ENCODE assay signal across 20 cellular contexts in genomic region chr11:12806113-12806512, GRCh38.
DNase-seq lines count a peak whose midpoint lies in the region; ATAC-seq, FAIRE-seq and TF ChIP-seq lines count a peak whose summit lies in the region.
"Had no signal": no experiment of that assay in that cellular context is flagged by ENCODE, and none has a peak within 500 bp of the region (broad histone marks: within the 10 kb centered on the region; RNA-seq: fewer than 3 reads in every experiment).

No MANE protein-coding gene starts in this region.

- no peaks in the 10 kb centered on the region for H3K36me3 ChIP-seq in HepG2 (replicated peaks in 1 of 2; ENCODE audit: control insufficient read depth in 1 of 2, insufficient read depth in 2 of 2, low read length in 2 of 2)
- no peaks in the 10 kb centered on the region for H3K36me3 ChIP-seq in right lobe of liver
- H3K36me3 ChIP-seq in mesendoderm (ENCODE audit: control insufficient read depth, insufficient read depth, low read length) = no peaks in the 10 kb centered on the region
- H3K36me3 ChIP-seq: prostate gland had no signal

- POLR2A ChIA-PET in HepG2 (lab: Yijun Ruan, JAX) = interaction anchor here (1.5 kb wide), 1 partner anchor 18 kb away, joined by 4 read pairs; no protein-coding TSS in a partner anchor

- H3K9me3 Mint-ChIP-seq in brain = no peaks in the 10 kb centered on the region
- H3K9me3 Mint-ChIP-seq: activated CD8-positive, alpha-beta T cell treated with anti-CD3 and anti-CD28 coated beads for 36 hours had no signal

- H3K4ac ChIP-seq in mesendoderm (ENCODE audit: low read depth, low read length) = no peak overlapping the region

- no peaks in the 10 kb centered on the region for H3K36me3 Mint-ChIP-seq in brain
- H3K36me3 Mint-ChIP-seq: naive B cell had no signal

- no peak for FAIRE-seq in HepG2 (lab: Jason Lieb, UNC)
- FAIRE-seq: HTR-8/SVneo had no signal

- H2BK15ac ChIP-seq in mesendoderm (replicated peaks; ENCODE audit: low read depth) = no peak overlapping the region

- H3K79me2 ChIP-seq in HepG2 (ENCODE audit: insufficient read depth, low read length) = peaks cover 56% of the 10 kb centered on the region
- H3K79me2 ChIP-seq in mesendoderm (ENCODE audit: control insufficient read depth, insufficient read depth, low read length) = peaks cover 74% of the 10 kb centered on the region

- H3K79me1 ChIP-seq in mesendoderm (ENCODE audit: low read length) = peaks cover 39% of the 10 kb centered on the region

- in situ Hi-C loops in HepG2 (cut with HindIII; ENCODE audit: extremely low pct_ligation_motif_present, low pct_unique_long_range_greater_than_20kb) = no loop called here

- H3K4me2 ChIP-seq in HepG2 (ENCODE audit: low read depth, low read length) (no peak overlapping the region), mesendoderm (ENCODE audit: low read length) (no peak overlapping the region)
- H3K4me2 ChIP-seq: SK-N-SH had no signal

- H3K4me1 Mint-ChIP-seq in brain = peaks cover 95% of the 10 kb centered on the region
- H3K4me1 Mint-ChIP-seq: naive B cell had no signal

- TF ChIP-seq POLR2A in HepG2 (IDR thresholded peaks at IDR 0.05; ENCODE audit: insufficient read depth in 1 of 2, low read depth in 2 of 2, low read length in 2 of 2) (no peak), right lobe of liver (IDR thresholded peaks at IDR 0.05) (no peak)

- TF ChIP-seq EP300 in HepG2 (IDR thresholded peaks at IDR 0.05; ENCODE audit: low read depth in 2 of 2, low read length in 2 of 2) = no peak
- no peak for TF ChIP-seq EP300 in HepG2 (CRISPR knock-in tag; IDR thresholded peaks at IDR 0.05; ENCODE audit: borderline replicate concordance)

- no peak overlapping the region for H2AFZ ChIP-seq in HepG2 (ENCODE audit: low read length)

- H3K27me3 Mint-ChIP-seq in brain = no peaks in the 10 kb centered on the region

- H4K5ac ChIP-seq in mesendoderm (ENCODE audit: low read length) = no peak overlapping the region

- no peaks in the 10 kb centered on the region for H3K27me3 ChIP-seq in HepG2 (ENCODE audit: control insufficient read depth in 1 of 2, insufficient read depth in 2 of 2, low read length in 2 of 2)
- H3K27me3 ChIP-seq in right lobe of liver = no peaks in the 10 kb centered on the region
- no peaks in the 10 kb centered on the region for H3K27me3 ChIP-seq in mesendoderm (ENCODE audit: insufficient read depth, low read length, poor library complexity)

- BruUV-seq in HepG2 (replicated peaks; lab: Mats Ljungman, UMichigan) = no TSS peak

- TF ChIP-seq CTCF in HepG2 (CRISPR knock-in tag; IDR thresholded peaks at IDR 0.05) (no peak), right lobe of liver (IDR thresholded peaks at IDR 0.05) (no peak), brain (conservative IDR thresholded peaks at IDR 0.05) (no peak)

- peak overlapping the region in 3 of 5 experiments; percentile 12 to 96 (median 93) for H3K27ac Mint-ChIP-seq in brain
- H3K27ac Mint-ChIP-seq: activated CD8-positive, alpha-beta T cell treated with anti-CD3 and anti-CD28 coated beads for 36 hours had no signal

- no peaks in the 10 kb centered on the region for H3K9me3 ChIP-seq in HepG2 (ENCODE audit: low read length)
- H3K9me3 ChIP-seq in right lobe of liver = no peaks in the 10 kb centered on the region
- H3K9me3 ChIP-seq: prostate gland, SK-N-SH had no signal

- H3K23ac ChIP-seq in mesendoderm (ENCODE audit: low read length) = peak overlapping the region; percentile 83

- DNase-seq in HepG2 (ENCODE audit: low spot score) = no peak
- DNase-seq in right lobe of liver = no peak
- DNase-seq in mesendoderm = no peak
- no peak for DNase-seq in inferior parietal cortex (ENCODE audit: extremely low spot score)
- no peak for DNase-seq in central memory CD4-positive, alpha-beta T cell
- DNase-seq in NK-92 (lab: John Stamatoyannopoulos, UW; ENCODE audit: unreplicated experiment) = no peak
- DNase-seq: activated CD8-positive, alpha-beta T cell treated with anti-CD3 and anti-CD28 coated beads for 36 hours; amygdala; erythroblast; left cardiac atrium; MM.1S; naive B cell; NCI-H2227 treated with DMSO at 0.1 percent for 48 hours; SK-N-SH; substantia nigra had no signal

- H2BK5ac ChIP-seq in mesendoderm (ENCODE audit: low read length) = no peak overlapping the region

- no peak overlapping the region for H3K4me3 Mint-ChIP-seq in brain
- H3K4me3 Mint-ChIP-seq: activated CD8-positive, alpha-beta T cell treated with anti-CD3 and anti-CD28 coated beads for 36 hours; naive B cell had no signal

- H3K4me3 ChIP-seq in HepG2 (replicated peaks in 1 of 3; ENCODE audit: insufficient read depth in 1 of 3, low read depth in 2 of 3, low read length in 3 of 3) = no peak overlapping the region
- no peak overlapping the region for H3K4me3 ChIP-seq in right lobe of liver
- H3K4me3 ChIP-seq in mesendoderm (ENCODE audit: low read length) = no peak overlapping the region
- H3K4me3 ChIP-seq: coronary artery, prostate gland had no signal

- H4K8ac ChIP-seq in mesendoderm (ENCODE audit: low read depth, low read length) = no peak overlapping the region

- CTCF ChIA-PET in HepG2 (lab: Yijun Ruan, JAX; ENCODE audit: low intra/inter-chr PET ratio, low total read pairs) = no interaction called here

- ATAC-seq in HepG2 (no peak), right lobe of liver (no peak), HG03025 (IDR thresholded peaks at IDR 0.05; ENCODE audit: low FRiP score, unreplicated experiment) (no peak)
- ATAC-seq: activated CD8-positive, alpha-beta T cell treated with anti-CD3 and anti-CD28 coated beads for 36 hours; left cardiac atrium had no signal

- 78% methylated on average over 2 of the region's 2 CpGs for WGBS in HepG2 (ENCODE audit: low lambda C conversion rate)
- 86% methylated on average over 2 of the region's 2 CpGs for WGBS in right lobe of liver (ENCODE audit: insufficient coverage, low coverage, low lambda C conversion rate, missing lambda C conversion rate)
- WGBS in mesendoderm (ENCODE audit: extremely low coverage, insufficient coverage, low lambda C conversion rate) = no CpG with 5 or more reads among the region's 2 CpGs

- H2BK120ac ChIP-seq in mesendoderm (ENCODE audit: low read depth, low read length) = no peak overlapping the region

- H2AK5ac ChIP-seq in mesendoderm (ENCODE audit: low read length) = no peak overlapping the region

- no peak for TF ChIP-seq RAD21 in HepG2 (CRISPR knock-in tag; IDR thresholded peaks at IDR 0.05)

- no peak overlapping the region for H3K9ac ChIP-seq in HepG2 (ENCODE audit: insufficient read depth, low read depth, low read length)
- no peak overlapping the region for H3K9ac ChIP-seq in mesendoderm (ENCODE audit: low read length)
- H3K9ac ChIP-seq: SK-N-SH had no signal

- H3K27ac ChIP-seq in HepG2 (ENCODE audit: extremely low read length, insufficient read depth, low read length) (no peak overlapping the region), right lobe of liver (no peak overlapping the region), mesendoderm (ENCODE audit: low read depth, low read length) (no peak overlapping the region)
- H3K27ac ChIP-seq: coronary artery, prostate gland had no signal

- H3K18ac ChIP-seq in mesendoderm (ENCODE audit: low read length) = no peak overlapping the region

- no peaks in the 10 kb centered on the region for H4K20me1 ChIP-seq in HepG2 (ENCODE audit: insufficient read depth, low read length)

- intact Hi-C loops in HepG2 (cut with micrococcal nuclease; ENCODE audit: unreplicated experiment) (no loop called here), right lobe of liver (cut with DNase I) (no loop called here)

- H3K4me1 ChIP-seq in HepG2 (ENCODE audit: insufficient read depth, low read length) = peaks cover 90% of the 10 kb centered on the region
- peaks cover 0 to 24% (median 8%) of the 10 kb centered on the region in 4 donors for H3K4me1 ChIP-seq in right lobe of liver
- H3K4me1 ChIP-seq in mesendoderm (ENCODE audit: control insufficient read depth, low read depth, low read length) = peaks cover 23% of the 10 kb centered on the region

- H3K56ac ChIP-seq in mesendoderm (ENCODE audit: low read length) = no peak overlapping the region

TF ChIP-seq in HepG2, 621 proteins besides CTCF, POLR2A, EP300 and RAD21 (continues in another document):
- TF ChIP-seq MTERF4 (CRISPR knock-in tag; IDR thresholded peaks at IDR 0.05) (no peak), TFAP4 (IDR thresholded peaks at IDR 0.05; ENCODE audit: borderline replicate concordance, low read depth) (peak; percentile 35; the same call in 1 of the 2 replicates), ZNF337 (CRISPR knock-in tag; IDR thresholded peaks at IDR 0.05; ENCODE audit: borderline replicate concordance, low read depth) (no peak), KLF13 (CRISPR knock-in tag; IDR thresholded peaks at IDR 0.05) (no peak), ZNF282 (IDR thresholded peaks at IDR 0.05; ENCODE audit: partially characterized antibody) (no peak), CEBPB (IDR thresholded peaks at IDR 0.05; ENCODE audit: borderline replicate concordance, low read depth, low read length) (peak; percentile 47; the same call in 1 of the 2 replicates), BATF2 (CRISPR knock-in tag; IDR thresholded peaks at IDR 0.05) (no peak)
